ENCODE assay signal across 7 cellular contexts in genomic region chr20:49323622-49324238, GRCh38. TPM values are rescaled to one million over a fixed set of nuclear protein-coding genes. Genes with fewer than 3 reads are reported as not detected.
A peak's percentile ranks its signal among the peaks of the same experiment; 100 is the strongest.
DNase-seq lines count a peak whose midpoint lies in the region; TF ChIP-seq lines count a peak whose summit lies in the region.

No MANE protein-coding gene starts in this region.

- H3K36me3 ChIP-seq in SJCRH30 (no peaks in the 10 kb centered on the region), mesendoderm (ENCODE audit: control insufficient read depth, insufficient read depth, low read length) (no peaks in the 10 kb centered on the region), transverse colon (no peaks in the 10 kb centered on the region)

- H4K5ac ChIP-seq in mesendoderm (ENCODE audit: low read length), result no peak overlapping the region

- H3K79me1 ChIP-seq in mesendoderm (ENCODE audit: low read length), result no peaks in the 10 kb centered on the region

- H3K18ac ChIP-seq in mesendoderm (ENCODE audit: low read length), result no peak overlapping the region

- no peak for TF ChIP-seq EP300 in transverse colon (IDR thresholded peaks at IDR 0.05; ENCODE audit: low read depth)

- H3K4me3 ChIP-seq in HL-60 (replicated peaks; ENCODE audit: insufficient read depth, low read length) (no peak overlapping the region), SJCRH30 (no peak overlapping the region), mesendoderm (ENCODE audit: low read length) (no peak overlapping the region), transverse colon (no peak overlapping the region)

- no peak overlapping the region for H3K4ac ChIP-seq in mesendoderm (ENCODE audit: low read depth, low read length)

- no peak overlapping the region for H3K4me2 ChIP-seq in mesendoderm (ENCODE audit: low read length)

- peak; percentile 21 for TF ChIP-seq CTCF in HL-60 (IDR thresholded peaks at IDR 0.05; ENCODE audit: insufficient read depth, low read length)
- TF ChIP-seq CTCF in transverse colon (IDR thresholded peaks at IDR 0.05), result peak in 2 of 5 experiments; percentile 9 to 11

- no peak overlapping the region for H2AK5ac ChIP-seq in mesendoderm (ENCODE audit: low read length)

- H3K4me1 ChIP-seq in SJCRH30 (no peaks in the 10 kb centered on the region; the same call in 1 of the 2 replicates), mesendoderm (ENCODE audit: control insufficient read depth, low read depth, low read length) (peaks cover 2% of the 10 kb centered on the region), transverse colon (peaks cover 2 to 15% (median 7%) of the 10 kb centered on the region in 4 donors)

- no peak overlapping the region for H4K8ac ChIP-seq in mesendoderm (ENCODE audit: low read depth, low read length)

- no peak for TF ChIP-seq POLR2A in transverse colon (IDR thresholded peaks at IDR 0.05)

- H3K9me3 ChIP-seq in SJCRH30 (replicated peaks) (no peaks in the 10 kb centered on the region), transverse colon (no peaks in the 10 kb centered on the region)

- no peak overlapping the region for H3K56ac ChIP-seq in mesendoderm (ENCODE audit: low read length)

- H2BK5ac ChIP-seq in mesendoderm (ENCODE audit: low read length), result no peak overlapping the region

- DNase-seq in DMS114 treated with DMSO at 0.1 percent for 48 hours (lab: John Stamatoyannopoulos, UW; ENCODE audit: unreplicated experiment) (peak; percentile 77), HL-60 (ENCODE audit: low read depth in 1 of 2, low spot score in 1 of 2) (peak in 1 of 2 experiments; percentile 82), SJCRH30 (peak; percentile 66 to 79), cerebellar cortex (ENCODE audit: low spot score) (peak; percentile 42), mesendoderm (peak; percentile 84), DMS79 (lab: John Stamatoyannopoulos, UW) (no peak), transverse colon (no peak)

- intact Hi-C loops in transverse colon (cut with DNase I; ENCODE audit: low total_unique reads), result no loop called here

- peak overlapping the region; percentile 53 for H3K27ac ChIP-seq in HL-60 (replicated peaks)
- H3K27ac ChIP-seq in SJCRH30, result no peak overlapping the region
- H3K27ac ChIP-seq in mesendoderm (ENCODE audit: low read depth, low read length), result no peak overlapping the region
- H3K27ac ChIP-seq in transverse colon, result no peak overlapping the region

- no peak overlapping the region for H2BK15ac ChIP-seq in mesendoderm (replicated peaks; ENCODE audit: low read depth)

- peaks cover 17% of the 10 kb centered on the region for H3K27me3 ChIP-seq in HL-60 (ENCODE audit: insufficient read depth, poor library complexity, severe bottlenecking)
- H3K27me3 ChIP-seq in SJCRH30, result peaks cover 17% of the 10 kb centered on the region
- peaks cover 6% of the 10 kb centered on the region for H3K27me3 ChIP-seq in mesendoderm (ENCODE audit: insufficient read depth, low read length, poor library complexity)
- H3K27me3 ChIP-seq in transverse colon, result peaks cover 40% of the 10 kb centered on the region

- in situ Hi-C loops in transverse colon (cut with MboI; ENCODE audit: low pct_ligation_motif_present in 1 of 4, low pct_unique_long_range_greater_than_20kb in 1 of 4, low sequenced_read_pairs in 3 of 4), result no loop called here

- H3K9ac ChIP-seq in mesendoderm (ENCODE audit: low read length), result no peak overlapping the region

- H2BK120ac ChIP-seq in mesendoderm (ENCODE audit: low read depth, low read length), result no peak overlapping the region

- no CpG with 5 or more reads among the region's 9 CpGs for WGBS in mesendoderm (ENCODE audit: extremely low coverage, insufficient coverage, low lambda C conversion rate)
- WGBS in transverse colon (ENCODE audit: low coverage in 1 of 2), 2 donors, result 55% methylated on average over 9 of the region's 9 CpGs; no CpG with 5 or more reads in 1 of the 2 donors

- H3K23ac ChIP-seq in mesendoderm (ENCODE audit: low read length), result no peak overlapping the region

- H3K79me2 ChIP-seq in mesendoderm (ENCODE audit: control insufficient read depth, insufficient read depth, low read length), result no peaks in the 10 kb centered on the region

RNA-seq across cellular contexts. Expression of gene ZNFX1, which starts 45.9 kb away (rescaled TPM):
- 23.8 and 25.5 TPM in 2 replicates for total RNA-seq in SJCRH30 (2014; rRNA removed; shearing (Covaris generic))
- 6.2 TPM for polyA plus RNA-seq in mesendoderm (2013, experiment 1 of 2)
- 6.1 TPM for polyA plus RNA-seq in mesendoderm (2013, experiment 2 of 2)
- total RNA-seq in transverse colon, result 10 to 100 TPM; 29.1 to 35.4 (median 33.5) TPM

Comparison
In these comparisons a context has a peak if more than half of its experiments do, and no peak if none do; other contexts are left out.
1. DNase-seq: peak in DMS114 treated with DMSO at 0.1 percent for 48 hours (single experiment), SJCRH30 (2 of 2), cerebellar cortex (single experiment) and mesendoderm (single experiment); none in DMS79 (single experiment) and transverse colon (single experiment).